Comparison of ENCODE assay signal across 8 cellular contexts in the genomic region with DNA sequence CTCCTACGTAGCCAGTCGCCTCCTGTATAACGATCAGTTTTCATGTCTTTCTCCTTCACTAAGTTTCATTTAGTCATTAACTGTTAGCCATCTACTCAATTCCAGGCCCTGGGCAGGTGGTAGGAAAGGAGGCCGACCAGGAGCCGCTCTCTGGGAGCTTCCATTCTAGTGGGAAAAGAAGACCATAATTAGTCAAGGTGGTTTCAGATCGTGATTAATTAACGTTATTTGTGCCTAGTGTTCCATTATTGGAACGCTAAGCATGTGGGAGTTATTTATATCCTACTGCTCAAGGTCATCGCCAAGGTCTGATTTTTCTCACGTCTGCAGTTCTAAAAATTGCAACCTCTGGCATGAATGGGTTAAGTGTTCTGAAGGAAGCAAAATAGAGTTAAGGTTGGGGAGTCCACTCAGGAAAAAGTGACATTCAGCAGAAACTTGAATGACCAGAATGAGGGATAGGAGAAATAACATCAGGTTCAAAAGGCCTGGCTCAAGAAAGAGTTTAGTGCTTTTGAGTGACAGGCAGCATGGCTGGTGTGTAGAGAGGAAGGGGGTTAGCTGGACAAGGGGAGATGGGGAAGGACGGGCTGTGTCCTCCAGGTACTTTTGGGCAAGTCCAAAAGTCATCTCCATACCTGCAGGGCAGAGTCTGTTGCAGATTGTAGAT. TPM values are rescaled to one million over a fixed set of nuclear protein-coding genes. Genes with fewer than 3 reads are reported as not detected.
DNase-seq lines count a peak whose midpoint lies in the region; ATAC-seq and TF ChIP-seq lines count a peak whose summit lies in the region.

No MANE protein-coding gene starts in this region.

- no peak for TF ChIP-seq CTCF in testis (IDR thresholded peaks at IDR 0.05)

- H3K9me3 ChIP-seq in testis = no peaks in the 10 kb centered on the region

- WGBS in testis, 2 donors = 6% methylated on average over 11 of the region's 11 CpGs

- peaks cover 26% of the 10 kb centered on the region for H3K4me1 Mint-ChIP-seq in activated naive CD8-positive, alpha-beta T cell treated with anti-CD3 and anti-CD28 coated beads for 36 hours

- H3K27me3 ChIP-seq in layer of hippocampus (ENCODE audit: control insufficient read depth, insufficient read depth, low read length) (no peaks in the 10 kb centered on the region), testis (no peaks in the 10 kb centered on the region)

- H3K4me1 ChIP-seq in testis = peaks cover 7% of the 10 kb centered on the region

- H3K27ac Mint-ChIP-seq in activated naive CD8-positive, alpha-beta T cell treated with anti-CD3 and anti-CD28 coated beads for 36 hours = peak overlapping the region; percentile 95

- TF ChIP-seq POLR2A in testis (IDR thresholded peaks at IDR 0.05) = no peak

- H3K27ac ChIP-seq in layer of hippocampus (ENCODE audit: low read depth, low read length) = peak overlapping the region; percentile 71
- peak overlapping the region; percentile 77 to 93 for H3K27ac ChIP-seq in testis

- no peak for ATAC-seq in GM21381 (IDR thresholded peaks at IDR 0.05; ENCODE audit: unreplicated experiment)

- H3K9me3 Mint-ChIP-seq in activated naive CD8-positive, alpha-beta T cell treated with anti-CD3 and anti-CD28 coated beads for 36 hours = no peaks in the 10 kb centered on the region

- H3K36me3 Mint-ChIP-seq in activated naive CD8-positive, alpha-beta T cell treated with anti-CD3 and anti-CD28 coated beads for 36 hours = peaks cover 28% of the 10 kb centered on the region

- intact Hi-C loops in testis (cut with DNase I; ENCODE audit: low total_unique reads) = no loop called here

- no peaks in the 10 kb centered on the region for H3K27me3 Mint-ChIP-seq in activated naive CD8-positive, alpha-beta T cell treated with anti-CD3 and anti-CD28 coated beads for 36 hours

- peak overlapping the region; percentile 73 to 89 for H3K4me3 ChIP-seq in testis

- peak overlapping the region; percentile 95 for H3K4me3 Mint-ChIP-seq in activated naive CD8-positive, alpha-beta T cell treated with anti-CD3 and anti-CD28 coated beads for 36 hours

- H3K36me3 ChIP-seq in testis (ENCODE audit: low read depth, missing control alignments) = no peaks in the 10 kb centered on the region

- DNase-seq in activated CD8-positive, alpha-beta memory T cell treated with anti-CD3 and anti-CD28 coated beads for 24 hours = peak; percentile 52
- no peak for DNase-seq in activated CD8-positive, alpha-beta memory T cell treated with anti-CD3 and anti-CD28 coated beads, Interleukin-2, amount 50 U/mL, for 4 hours
- no peak for DNase-seq in activated naive CD8-positive, alpha-beta T cell treated with anti-CD3 and anti-CD28 coated beads for 36 hours
- no peak for DNase-seq in testis
- no peak for DNase-seq in activated CD4-positive, CD25-positive, alpha-beta regulatory T cell treated with anti-CD3 and anti-CD28 coated beads, Interleukin-2, amount 50 U/mL, for 72 hours
- no peak for DNase-seq in GM19238 (ENCODE audit: insufficient read length, low spot score)

RNA-seq across cellular contexts. Expression of gene SLC9A8, which starts 0.8 kb away (rescaled TPM):
- 10 to 100 TPM in 1 of 2 experiments, 1 to 10 TPM in 1; 9.9 to 10.9 TPM for total RNA-seq in activated naive CD8-positive, alpha-beta T cell treated with anti-CD3 and anti-CD28 coated beads for 36 hours
- 10 to 100 TPM; 32.7 to 33.0 TPM for total RNA-seq in testis
- polyA plus RNA-seq in testis (ENCODE audit: insufficient read depth, low read depth, low replicate concordance) = 21.3 TPM
